In the genomic region with DNA sequence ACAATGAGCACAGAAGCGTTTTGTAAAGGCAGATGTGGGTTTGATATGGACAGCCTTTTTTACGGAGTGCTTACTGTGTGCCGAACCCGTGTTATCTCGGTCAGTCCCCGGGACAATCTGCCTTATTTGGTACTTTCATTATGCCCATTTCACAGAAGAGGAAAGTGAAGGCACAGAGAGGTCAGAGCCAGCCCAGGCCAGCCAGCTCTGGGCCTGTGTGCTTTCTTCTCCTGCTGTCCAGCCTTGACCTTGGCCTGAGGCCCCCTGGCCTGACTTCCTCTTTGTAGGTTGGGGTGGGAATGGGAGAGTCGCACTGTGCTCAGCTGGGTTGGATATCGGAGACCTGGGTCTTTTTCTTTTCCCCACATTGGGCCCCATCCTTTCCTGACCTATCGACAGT, we compare ENCODE assay signal across 19 cellular contexts. TPM values are rescaled to one million over a fixed set of nuclear protein-coding genes. Genes with fewer than 3 reads are reported as not detected.
A peak's percentile ranks its signal among the peaks of the same experiment; 100 is the strongest.
DNase-seq lines count a peak whose midpoint lies in the region; ATAC-seq, FAIRE-seq and TF ChIP-seq lines count a peak whose summit lies in the region.
"Had no signal": no experiment of that assay in that cellular context is flagged by ENCODE, and none has a peak within 500 bp of the region (broad histone marks: within the 10 kb centered on the region; RNA-seq: fewer than 3 reads in every experiment).

No MANE protein-coding gene starts in this region.

- TF ChIP-seq RAD21 in HepG2 (CRISPR knock-in tag; IDR thresholded peaks at IDR 0.05), result no peak

- H3K18ac ChIP-seq in trophoblast cell (ENCODE audit: low read length), result no peak overlapping the region

- H3K4me2 ChIP-seq in HepG2 (ENCODE audit: low read depth, low read length) (no peak overlapping the region), trophoblast cell (ENCODE audit: low read length) (no peak overlapping the region)

- 27% methylated on average over 9 of the region's 9 CpGs for WGBS in HepG2 (ENCODE audit: low lambda C conversion rate)
- WGBS in right lobe of liver (ENCODE audit: insufficient coverage, low coverage, low lambda C conversion rate, missing lambda C conversion rate), result 60% methylated on average over 3 of the region's 9 CpGs
- no CpG with 5 or more reads among the region's 9 CpGs for WGBS in trophoblast cell (ENCODE audit: extremely low coverage, insufficient coverage, insufficient read length)

- H3K27ac ChIP-seq in HepG2 (ENCODE audit: extremely low read length, insufficient read depth, low read length) (no peak overlapping the region), right lobe of liver (no peak overlapping the region), trophoblast cell (ENCODE audit: low read depth, low read length) (no peak overlapping the region)

- H3K4me1 ChIP-seq in HepG2 (ENCODE audit: insufficient read depth, low read length) (no peaks in the 10 kb centered on the region), right lobe of liver (no peaks in the 10 kb centered on the region), trophoblast cell (ENCODE audit: control insufficient read depth in 1 of 2, insufficient read depth in 2 of 2, low read length in 2 of 2) (no peaks in the 10 kb centered on the region)

- no peak overlapping the region for H4K8ac ChIP-seq in trophoblast cell (ENCODE audit: low read depth, low read length)

- no peak for DNase-seq in HepG2 (ENCODE audit: low spot score)
- DNase-seq in right lobe of liver, result no peak
- DNase-seq in trophoblast cell, result no peak
- no peak for DNase-seq in activated T-cell treated with anti-CD3 and anti-CD28 coated beads, Interleukin-2, amount 50 U/mL, for 48 hours
- DNase-seq in HT-29 (ENCODE audit: low spot score), result no peak
- no peak for DNase-seq in UCSD-AML1 (lab: John Stamatoyannopoulos, UW; ENCODE audit: unreplicated experiment)
- DNase-seq: DMS79, NCI-H1417, NCI-H187, NCI-H2227 treated with DMSO at 0.1 percent for 48 hours, NCI-H510A treated with DMSO at 0.1 percent for 48 hours, NCI-H774, SIG-M5 had no signal

- no peaks in the 10 kb centered on the region for H3K4me1 Mint-ChIP-seq in activated T-helper 17 cell treated with anti-CD3 and anti-CD28 coated beads, Interleukin-2, amount 50 U/mL, for 72 hours

- H3K9ac ChIP-seq in HepG2 (ENCODE audit: insufficient read depth, low read depth, low read length) (no peak overlapping the region), trophoblast cell (ENCODE audit: low read length) (no peak overlapping the region)

- TF ChIP-seq CTCF in HepG2 (CRISPR knock-in tag; IDR thresholded peaks at IDR 0.05) (no peak), right lobe of liver (IDR thresholded peaks at IDR 0.05) (no peak)

- intact Hi-C loops in HepG2 (cut with micrococcal nuclease; ENCODE audit: unreplicated experiment), result no loop called here
- intact Hi-C loops in right lobe of liver (cut with DNase I), result no loop called here

- no peak overlapping the region for H2BK12ac ChIP-seq in trophoblast cell (ENCODE audit: low read length)

- H3K4me3 ChIP-seq in HepG2 (replicated peaks in 1 of 3; ENCODE audit: insufficient read depth in 1 of 3, low read depth in 2 of 3, low read length in 3 of 3) (no peak overlapping the region), right lobe of liver (no peak overlapping the region), trophoblast cell (ENCODE audit: low read depth, low read length) (peak overlapping the region; percentile 0)
- H3K4me3 ChIP-seq: GM23338 had no signal

- CTCF ChIA-PET in HepG2 (lab: Yijun Ruan, JAX; ENCODE audit: low intra/inter-chr PET ratio, low total read pairs), result no interaction called here

- TF ChIP-seq POLR2A in HepG2 (IDR thresholded peaks at IDR 0.05; ENCODE audit: insufficient read depth in 1 of 2, low read depth in 2 of 2, low read length in 2 of 2), result no peak
- no peak for TF ChIP-seq POLR2A in right lobe of liver (IDR thresholded peaks at IDR 0.05)

- H3K36me3 ChIP-seq in HepG2 (replicated peaks in 1 of 2; ENCODE audit: control insufficient read depth in 1 of 2, insufficient read depth in 2 of 2, low read length in 2 of 2) (no peaks in the 10 kb centered on the region), right lobe of liver (no peaks in the 10 kb centered on the region), trophoblast cell (ENCODE audit: control insufficient read depth in 1 of 2, insufficient read depth in 2 of 2, low read length in 2 of 2) (no peaks in the 10 kb centered on the region)

- POLR2A ChIA-PET in HepG2 (lab: Yijun Ruan, JAX), result no interaction called here

- H4K91ac ChIP-seq in trophoblast cell (ENCODE audit: low read depth, low read length), result no peak overlapping the region

- H3K36me3 Mint-ChIP-seq in activated T-helper 17 cell treated with anti-CD3 and anti-CD28 coated beads, Interleukin-2, amount 50 U/mL, for 72 hours (ENCODE audit: low read depth), result no peaks in the 10 kb centered on the region

- in situ Hi-C loops in HepG2 (cut with HindIII; ENCODE audit: extremely low pct_ligation_motif_present, low pct_unique_long_range_greater_than_20kb), result no loop called here

- H3K9me3 ChIP-seq in HepG2 (ENCODE audit: low read length) (no peaks in the 10 kb centered on the region), right lobe of liver (no peaks in the 10 kb centered on the region), trophoblast cell (ENCODE audit: insufficient read depth, low read depth, low read length) (peaks cover 2% of the 10 kb centered on the region)

- no peak overlapping the region for H2BK5ac ChIP-seq in trophoblast cell (ENCODE audit: low read depth, low read length, poor library complexity)

- H3K79me1 ChIP-seq in trophoblast cell (ENCODE audit: low read length), result no peaks in the 10 kb centered on the region

- no peak overlapping the region for H2BK120ac ChIP-seq in trophoblast cell (ENCODE audit: insufficient read depth, low read length, poor library complexity)

- no peak for ATAC-seq in HepG2
- ATAC-seq in right lobe of liver, result no peak
- no peak for ATAC-seq in activated T-helper 17 cell treated with anti-CD3 and anti-CD28 coated beads, Interleukin-2, amount 50 U/mL, for 72 hours (replicated peaks)

- H3K4ac ChIP-seq in trophoblast cell (ENCODE audit: low read depth, low read length), result no peak overlapping the region

- no peak overlapping the region for H3K14ac ChIP-seq in trophoblast cell (ENCODE audit: low read length)

- no peaks in the 10 kb centered on the region for H3K27me3 Mint-ChIP-seq in activated T-helper 17 cell treated with anti-CD3 and anti-CD28 coated beads, Interleukin-2, amount 50 U/mL, for 72 hours

- peak overlapping the region; percentile 30 for H3K27ac Mint-ChIP-seq in activated T-helper 17 cell treated with anti-CD3 and anti-CD28 coated beads, Interleukin-2, amount 50 U/mL, for 72 hours
- H3K27ac Mint-ChIP-seq: GM23338 had no signal

- H3K9me3 Mint-ChIP-seq in activated T-helper 17 cell treated with anti-CD3 and anti-CD28 coated beads, Interleukin-2, amount 50 U/mL, for 72 hours, result no peaks in the 10 kb centered on the region
- H3K9me3 Mint-ChIP-seq: GM23338 had no signal

- TF ChIP-seq EP300 in HepG2 (IDR thresholded peaks at IDR 0.05; ENCODE audit: low read depth in 2 of 2, low read length in 2 of 2) (no peak), HepG2 (CRISPR knock-in tag; IDR thresholded peaks at IDR 0.05; ENCODE audit: borderline replicate concordance) (no peak)

- H2AFZ ChIP-seq in HepG2 (ENCODE audit: low read length) (no peak overlapping the region), trophoblast cell (ENCODE audit: insufficient read depth, low read length, poor library complexity) (no peak overlapping the region)

- H4K12ac ChIP-seq in trophoblast cell (ENCODE audit: low read depth, low read length), result no peak overlapping the region

- no peak overlapping the region for H3K4me3 Mint-ChIP-seq in activated T-helper 17 cell treated with anti-CD3 and anti-CD28 coated beads, Interleukin-2, amount 50 U/mL, for 72 hours
- H3K4me3 Mint-ChIP-seq: GM23338 had no signal

- BruUV-seq in HepG2 (replicated peaks; lab: Mats Ljungman, UMichigan), result no TSS peak

- no peak overlapping the region for H3K23ac ChIP-seq in trophoblast cell (ENCODE audit: low read length)

- H2AK5ac ChIP-seq in trophoblast cell (ENCODE audit: low read length), result no peak overlapping the region

- no peaks in the 10 kb centered on the region for H4K20me1 ChIP-seq in HepG2 (ENCODE audit: insufficient read depth, low read length)

- H3K27me3 ChIP-seq in HepG2 (ENCODE audit: control insufficient read depth in 1 of 2, insufficient read depth in 2 of 2, low read length in 2 of 2) (peaks cover 2 to 21% of the 10 kb centered on the region in 2 experiments; a peak in 2 of 5 replicates), right lobe of liver (no peaks in the 10 kb centered on the region), trophoblast cell (ENCODE audit: insufficient read depth, low read length) (no peaks in the 10 kb centered on the region)

- H3K79me2 ChIP-seq in HepG2 (ENCODE audit: insufficient read depth, low read length) (no peaks in the 10 kb centered on the region), trophoblast cell (ENCODE audit: control insufficient read depth, insufficient read depth, low read length, poor library complexity) (no peaks in the 10 kb centered on the region)

- no peak for FAIRE-seq in HepG2 (lab: Jason Lieb, UNC)
- FAIRE-seq: A204.1, HTR-8/SVneo had no signal

RNA-seq across cellular contexts. Expression of gene CRYBB1, which starts 0.7 kb away (rescaled TPM):
- total RNA-seq in HepG2 (2016; rRNA removed; fragmentation: Illumina TruSeq; extraction: Trizol), result not detected in 2 replicates
- total RNA-seq in HepG2 (2016; cell fraction: cytosol; rRNA removed; fragmentation: Illumina TruSeq; extraction: Trizol; ENCODE audit: low read depth), result not detected in 2 replicates
- not detected in 2 replicates for total RNA-seq in HepG2 (2016; cell fraction: insoluble cytoplasmic fraction; rRNA removed; fragmentation: Illumina TruSeq; extraction: Trizol)
- not detected in 2 replicates for total RNA-seq in HepG2 (2016; cell fraction: membrane; rRNA removed; fragmentation: Illumina TruSeq; extraction: Trizol)
- total RNA-seq in HepG2 (2016; cell fraction: nucleus; rRNA removed; fragmentation: Illumina TruSeq; extraction: Trizol), result not detected in 2 replicates
- polyA plus RNA-seq in HepG2 (2011; rRNA removed), result not detected in 2 replicates
- not detected in 2 replicates for polyA plus RNA-seq in HepG2 (2011; cell fraction: cytosol; rRNA removed)
- not detected in 2 replicates for polyA plus RNA-seq in HepG2 (2011; cell fraction: nucleus; rRNA removed)
- not detected in 2 replicates for polyA plus RNA-seq in HepG2 (2012)
- polyA plus RNA-seq in HepG2 (2016; cell fraction: cytosol; fragmentation: Illumina TruSeq; extraction: Trizol; ENCODE audit: low read depth), result not detected in 2 replicates
- polyA plus RNA-seq in HepG2 (2016; cell fraction: insoluble cytoplasmic fraction; fragmentation: Illumina TruSeq; extraction: Trizol; ENCODE audit: low read depth), result not detected in 2 replicates
- polyA plus RNA-seq in HepG2 (2016; cell fraction: membrane; fragmentation: Illumina TruSeq; extraction: Trizol; ENCODE audit: low read depth), result not detected in 2 replicates
- polyA plus RNA-seq in HepG2 (2016; cell fraction: nucleus; fragmentation: Illumina TruSeq; extraction: Trizol; ENCODE audit: insufficient read depth, low read depth), result not detected in 2 replicates
- not detected in 2 replicates for polyA minus RNA-seq in HepG2 (2011; rRNA and poly(A)+ RNA removed; ENCODE audit: low replicate concordance)
- not detected in 2 replicates for polyA minus RNA-seq in HepG2 (2011; cell fraction: cytosol; rRNA and poly(A)+ RNA removed)
- not detected in 2 replicates for polyA minus RNA-seq in HepG2 (2011; cell fraction: nucleus; rRNA and poly(A)+ RNA removed)
- total RNA-seq in right lobe of liver, result under 1 TPM in 2 of 6 experiments, not detected in 4; 0.53 to 0.59 TPM
- not detected for total RNA-seq in activated T-helper 17 cell treated with anti-CD3 and anti-CD28 coated beads, Interleukin-2, amount 50 U/mL, for 72 hours
- not detected in 2 replicates for polyA plus RNA-seq in trophoblast cell (2013)
- total RNA-seq in HT-29 (2014; rRNA removed; shearing (Covaris generic)), result not detected in 2 replicates
- polyA plus RNA-seq: BJ had no signal

RNA-seq across cellular contexts. Expression of gene CRYBA4, which starts 3.3 kb away (rescaled TPM):
- not detected in 2 replicates for total RNA-seq in HepG2 (2016; rRNA removed; fragmentation: Illumina TruSeq; extraction: Trizol)
- not detected in 2 replicates for total RNA-seq in HepG2 (2016; cell fraction: cytosol; rRNA removed; fragmentation: Illumina TruSeq; extraction: Trizol; ENCODE audit: low read depth)
- total RNA-seq in HepG2 (2016; cell fraction: insoluble cytoplasmic fraction; rRNA removed; fragmentation: Illumina TruSeq; extraction: Trizol), result not detected in 2 replicates
- not detected in 2 replicates for total RNA-seq in HepG2 (2016; cell fraction: membrane; rRNA removed; fragmentation: Illumina TruSeq; extraction: Trizol)
- total RNA-seq in HepG2 (2016; cell fraction: nucleus; rRNA removed; fragmentation: Illumina TruSeq; extraction: Trizol), result not detected in 2 replicates
- polyA plus RNA-seq in HepG2 (2011; rRNA removed), result not detected in 2 replicates
- polyA plus RNA-seq in HepG2 (2011; cell fraction: cytosol; rRNA removed), result not detected in 2 replicates
- not detected in 2 replicates for polyA plus RNA-seq in HepG2 (2011; cell fraction: nucleus; rRNA removed)
- polyA plus RNA-seq in HepG2 (2012), result not detected in 2 replicates
- polyA plus RNA-seq in HepG2 (2016; cell fraction: cytosol; fragmentation: Illumina TruSeq; extraction: Trizol; ENCODE audit: low read depth), result not detected in 2 replicates
- not detected in 2 replicates for polyA plus RNA-seq in HepG2 (2016; cell fraction: insoluble cytoplasmic fraction; fragmentation: Illumina TruSeq; extraction: Trizol; ENCODE audit: low read depth)
- not detected in 2 replicates for polyA plus RNA-seq in HepG2 (2016; cell fraction: membrane; fragmentation: Illumina TruSeq; extraction: Trizol; ENCODE audit: low read depth)
- polyA plus RNA-seq in HepG2 (2016; cell fraction: nucleus; fragmentation: Illumina TruSeq; extraction: Trizol; ENCODE audit: insufficient read depth, low read depth), result not detected in 2 replicates
- polyA minus RNA-seq in HepG2 (2011; rRNA and poly(A)+ RNA removed; ENCODE audit: low replicate concordance), result not detected in 2 replicates
- not detected in 2 replicates for polyA minus RNA-seq in HepG2 (2011; cell fraction: cytosol; rRNA and poly(A)+ RNA removed)
- not detected in 2 replicates for polyA minus RNA-seq in HepG2 (2011; cell fraction: nucleus; rRNA and poly(A)+ RNA removed)
- not detected for total RNA-seq in right lobe of liver
- 1 to 10 TPM in 1 of 2 donors, not detected in 1; 1.2 TPM for total RNA-seq in activated T-helper 17 cell treated with anti-CD3 and anti-CD28 coated beads, Interleukin-2, amount 50 U/mL, for 72 hours
- not detected in 2 replicates for polyA plus RNA-seq in trophoblast cell (2013)
- not detected in 2 replicates for total RNA-seq in HT-29 (2014; rRNA removed; shearing (Covaris generic))
- total RNA-seq: GM23338, RPMI7951 had no signal
- polyA plus RNA-seq: BJ had no signal

RNA-seq across cellular contexts. Expression of gene TPST2, which starts 28.6 kb away (rescaled TPM):
- total RNA-seq in HepG2 (2016; rRNA removed; fragmentation: Illumina TruSeq; extraction: Trizol) (9.2 and 15.2 TPM in 2 replicates), right lobe of liver (100 to 1,000 TPM in 2 of 6 experiments, 10 to 100 TPM in 4; 53.2 to 117 (median 66.9) TPM)
- 10.0 and 10.4 TPM in 2 replicates for total RNA-seq in HepG2 (2016; cell fraction: cytosol; rRNA removed; fragmentation: Illumina TruSeq; extraction: Trizol; ENCODE audit: low read depth)
- 7.8 and 13.5 TPM in 2 replicates for total RNA-seq in HepG2 (2016; cell fraction: insoluble cytoplasmic fraction; rRNA removed; fragmentation: Illumina TruSeq; extraction: Trizol)
- 17.6 and 23.3 TPM in 2 replicates for total RNA-seq in HepG2 (2016; cell fraction: membrane; rRNA removed; fragmentation: Illumina TruSeq; extraction: Trizol)
- 10.0 and 10.8 TPM in 2 replicates for total RNA-seq in HepG2 (2016; cell fraction: nucleus; rRNA removed; fragmentation: Illumina TruSeq; extraction: Trizol)
- 23.8 and 29.5 TPM in 2 replicates for polyA plus RNA-seq in HepG2 (2011; rRNA removed)
- 27.5 and 32.7 TPM in 2 replicates for polyA plus RNA-seq in HepG2 (2011; cell fraction: cytosol; rRNA removed)
- 21.6 and 24.3 TPM in 2 replicates for polyA plus RNA-seq in HepG2 (2011; cell fraction: nucleus; rRNA removed)
- 9.2 and 17.3 TPM in 2 replicates for polyA plus RNA-seq in HepG2 (2012)
- polyA plus RNA-seq in HepG2 (2016; cell fraction: cytosol; fragmentation: Illumina TruSeq; extraction: Trizol; ENCODE audit: low read depth), result 13.1 and 15.0 TPM in 2 replicates
- 10.0 and 11.2 TPM in 2 replicates for polyA plus RNA-seq in HepG2 (2016; cell fraction: insoluble cytoplasmic fraction; fragmentation: Illumina TruSeq; extraction: Trizol; ENCODE audit: low read depth)
- 19.3 and 21.6 TPM in 2 replicates for polyA plus RNA-seq in HepG2 (2016; cell fraction: membrane; fragmentation: Illumina TruSeq; extraction: Trizol; ENCODE audit: low read depth)
- polyA plus RNA-seq in HepG2 (2016; cell fraction: nucleus; fragmentation: Illumina TruSeq; extraction: Trizol; ENCODE audit: insufficient read depth, low read depth), result 16.7 and 18.4 TPM in 2 replicates
- 13.6 and 45.9 TPM in 2 replicates for polyA minus RNA-seq in HepG2 (2011; rRNA and poly(A)+ RNA removed; ENCODE audit: low replicate concordance)
- polyA minus RNA-seq in HepG2 (2011; cell fraction: cytosol; rRNA and poly(A)+ RNA removed), result 10.1 and 10.6 TPM in 2 replicates
- 11.7 and 12.1 TPM in 2 replicates for polyA minus RNA-seq in HepG2 (2011; cell fraction: nucleus; rRNA and poly(A)+ RNA removed)
- total RNA-seq in activated T-helper 17 cell treated with anti-CD3 and anti-CD28 coated beads, Interleukin-2, amount 50 U/mL, for 72 hours, result 10 to 100 TPM; 23.2 to 27.5 TPM
- polyA plus RNA-seq in trophoblast cell (2013), result 19.1 and 19.8 TPM in 2 replicates
- 13.4 and 24.2 TPM in 2 replicates for total RNA-seq in HT-29 (2014; rRNA removed; shearing (Covaris generic))

RNA-seq across cellular contexts. Expression of gene MIAT, which starts 38.9 kb away (rescaled TPM):
- total RNA-seq in HepG2 (2016; rRNA removed; fragmentation: Illumina TruSeq; extraction: Trizol) (0.04 TPM in 1 of 2 replicates, not detected in the other), right lobe of liver (1 to 10 TPM in 1 of 6 experiments, under 1 TPM in 5; 0.19 to 3.2 (median 0.47) TPM)
- total RNA-seq in HepG2 (2016; cell fraction: cytosol; rRNA removed; fragmentation: Illumina TruSeq; extraction: Trizol; ENCODE audit: low read depth), result not detected in 2 replicates
- 0.03 and 0.06 TPM in 2 replicates for total RNA-seq in HepG2 (2016; cell fraction: insoluble cytoplasmic fraction; rRNA removed; fragmentation: Illumina TruSeq; extraction: Trizol)
- total RNA-seq in HepG2 (2016; cell fraction: membrane; rRNA removed; fragmentation: Illumina TruSeq; extraction: Trizol), result 0.03 TPM in 2 replicates
- 0.22 TPM in 2 replicates for total RNA-seq in HepG2 (2016; cell fraction: nucleus; rRNA removed; fragmentation: Illumina TruSeq; extraction: Trizol)
- under 0.01 TPM in 1 of 2 replicates, not detected in the other for polyA plus RNA-seq in HepG2 (2011; rRNA removed)
- 0.01 TPM in 1 of 2 replicates, not detected in the other for polyA plus RNA-seq in HepG2 (2011; cell fraction: cytosol; rRNA removed)
- 0.02 and 0.03 TPM in 2 replicates for polyA plus RNA-seq in HepG2 (2011; cell fraction: nucleus; rRNA removed)
- not detected in 2 replicates for polyA plus RNA-seq in HepG2 (2012)
- not detected in 2 replicates for polyA plus RNA-seq in HepG2 (2016; cell fraction: cytosol; fragmentation: Illumina TruSeq; extraction: Trizol; ENCODE audit: low read depth)
- polyA plus RNA-seq in HepG2 (2016; cell fraction: insoluble cytoplasmic fraction; fragmentation: Illumina TruSeq; extraction: Trizol; ENCODE audit: low read depth), result not detected in 2 replicates
- polyA plus RNA-seq in HepG2 (2016; cell fraction: membrane; fragmentation: Illumina TruSeq; extraction: Trizol; ENCODE audit: low read depth), result not detected in 2 replicates
- not detected in 2 replicates for polyA plus RNA-seq in HepG2 (2016; cell fraction: nucleus; fragmentation: Illumina TruSeq; extraction: Trizol; ENCODE audit: insufficient read depth, low read depth)
- polyA minus RNA-seq in HepG2 (2011; rRNA and poly(A)+ RNA removed; ENCODE audit: low replicate concordance), result 0.02 and 0.14 TPM in 2 replicates
- not detected in 2 replicates for polyA minus RNA-seq in HepG2 (2011; cell fraction: cytosol; rRNA and poly(A)+ RNA removed)
- polyA minus RNA-seq in HepG2 (2011; cell fraction: nucleus; rRNA and poly(A)+ RNA removed), result 0.13 and 0.25 TPM in 2 replicates
- total RNA-seq in activated T-helper 17 cell treated with anti-CD3 and anti-CD28 coated beads, Interleukin-2, amount 50 U/mL, for 72 hours, result 100 to 1,000 TPM in 1 of 2 donors, 10 to 100 TPM in 1; 81.2 to 166 TPM
- 0.07 and 0.11 TPM in 2 replicates for polyA plus RNA-seq in trophoblast cell (2013)
- total RNA-seq in HT-29 (2014; rRNA removed; shearing (Covaris generic)), result 0.23 and 0.31 TPM in 2 replicates
